In genomic region chr15:52109559-52110451, GRCh38 we compare ENCODE assay signal across 18 cellular contexts. TPM values are rescaled to one million over a fixed set of nuclear protein-coding genes. Genes with fewer than 3 reads are reported as not detected.
DNase-seq lines count a peak whose midpoint lies in the region; ATAC-seq and TF ChIP-seq lines count a peak whose summit lies in the region.
"Had no signal": no experiment of that assay in that cellular context is flagged by ENCODE, and none has a peak within 500 bp of the region (broad histone marks: within the 10 kb centered on the region; RNA-seq: fewer than 3 reads in every experiment).

No MANE protein-coding gene starts in this region.

- no peaks in the 10 kb centered on the region for H3K4me1 Mint-ChIP-seq in stimulated activated effector memory CD8-positive, alpha-beta T cell treated with anti-CD3 and anti-CD28 coated beads, Interleukin-12 subunit alpha, Interleukin-12 subunit beta, amount 100 ng/mL, for 72 hours
- no peaks in the 10 kb centered on the region for H3K4me1 Mint-ChIP-seq in type B pancreatic cell (ENCODE audit: unreplicated experiment)
- H3K4me1 Mint-ChIP-seq in activated CD4-positive, alpha-beta memory T cell treated with anti-CD3 and anti-CD28 coated beads, Interleukin-2, amount 10 ng/mL, durations not matched to agents 7 days and 5 days = peaks cover 3% of the 10 kb centered on the region
- H3K4me1 Mint-ChIP-seq: activated naive CD8-positive, alpha-beta T cell treated with anti-CD3 and anti-CD28 coated beads, Interleukin-2, amount 50 U/mL, for 24 hours had no signal

- H3K36me3 Mint-ChIP-seq in stimulated activated effector memory CD8-positive, alpha-beta T cell treated with anti-CD3 and anti-CD28 coated beads, Interleukin-12 subunit alpha, Interleukin-12 subunit beta, amount 100 ng/mL, for 72 hours = no peaks in the 10 kb centered on the region
- H3K36me3 Mint-ChIP-seq in type B pancreatic cell = no peaks in the 10 kb centered on the region
- H3K36me3 Mint-ChIP-seq in activated CD4-positive, alpha-beta memory T cell treated with anti-CD3 and anti-CD28 coated beads, Interleukin-2, amount 10 ng/mL, durations not matched to agents 7 days and 5 days (ENCODE audit: low read depth) = no peaks in the 10 kb centered on the region
- H3K36me3 Mint-ChIP-seq: CD4-positive, CD25-positive, alpha-beta regulatory T cell had no signal

- no peak overlapping the region for H3K27ac Mint-ChIP-seq in stimulated activated effector memory CD8-positive, alpha-beta T cell treated with anti-CD3 and anti-CD28 coated beads, Interleukin-12 subunit alpha, Interleukin-12 subunit beta, amount 100 ng/mL, for 72 hours
- H3K27ac Mint-ChIP-seq in type B pancreatic cell = no peak overlapping the region
- no peak overlapping the region for H3K27ac Mint-ChIP-seq in activated CD4-positive, alpha-beta memory T cell treated with anti-CD3 and anti-CD28 coated beads, Interleukin-2, amount 10 ng/mL, durations not matched to agents 7 days and 5 days
- H3K27ac Mint-ChIP-seq: activated naive CD8-positive, alpha-beta T cell treated with anti-CD3 and anti-CD28 coated beads, Interleukin-2, amount 50 U/mL, for 24 hours had no signal

- no peak for TF ChIP-seq CTCF in type B pancreatic cell (conservative IDR thresholded peaks at IDR 0.05)

- H3K27me3 Mint-ChIP-seq in type B pancreatic cell = peaks cover 10% of the 10 kb centered on the region
- peaks cover 24% of the 10 kb centered on the region for H3K27me3 Mint-ChIP-seq in activated CD4-positive, alpha-beta memory T cell treated with anti-CD3 and anti-CD28 coated beads, Interleukin-2, amount 10 ng/mL, durations not matched to agents 7 days and 5 days

- ATAC-seq in GM18909 (IDR thresholded peaks at IDR 0.05; ENCODE audit: poor library complexity, unreplicated experiment) = peak; percentile 63
- peak; percentile 52 for ATAC-seq in GM21737 (IDR thresholded peaks at IDR 0.05; ENCODE audit: unreplicated experiment)
- ATAC-seq in HG03175 (IDR thresholded peaks at IDR 0.05; ENCODE audit: unreplicated experiment) = peak; percentile 62
- ATAC-seq in stimulated activated effector memory CD8-positive, alpha-beta T cell treated with anti-CD3 and anti-CD28 coated beads, Interleukin-12 subunit alpha, Interleukin-12 subunit beta, amount 100 ng/mL, for 72 hours = peak; percentile 60
- ATAC-seq: activated naive CD8-positive, alpha-beta T cell treated with anti-CD3 and anti-CD28 coated beads, Interleukin-2, amount 50 U/mL, for 24 hours; Right ventricle myocardium inferior had no signal

- H3K4me3 Mint-ChIP-seq in stimulated activated effector memory CD8-positive, alpha-beta T cell treated with anti-CD3 and anti-CD28 coated beads, Interleukin-12 subunit alpha, Interleukin-12 subunit beta, amount 100 ng/mL, for 72 hours = no peak overlapping the region
- H3K4me3 Mint-ChIP-seq in type B pancreatic cell = no peak overlapping the region
- no peak overlapping the region for H3K4me3 Mint-ChIP-seq in activated CD4-positive, alpha-beta memory T cell treated with anti-CD3 and anti-CD28 coated beads, Interleukin-2, amount 10 ng/mL, durations not matched to agents 7 days and 5 days
- H3K4me3 Mint-ChIP-seq: activated naive CD8-positive, alpha-beta T cell treated with anti-CD3 and anti-CD28 coated beads, Interleukin-2, amount 50 U/mL, for 24 hours had no signal

- CTCF ChIA-PET in activated CD4-positive, alpha-beta memory T cell treated with anti-CD3 and anti-CD28 coated beads, Interleukin-2, amount 10 ng/mL, durations not matched to agents 7 days and 5 days (lab: Charles Lee) = no interaction called here

- POLR2A ChIA-PET in activated CD4-positive, alpha-beta memory T cell treated with anti-CD3 and anti-CD28 coated beads, Interleukin-2, amount 10 ng/mL, durations not matched to agents 7 days and 5 days (lab: Charles Lee) = interaction anchor here (0.7 kb wide), 1 partner anchor 69 kb away, joined by 5 read pairs; no protein-coding TSS in a partner anchor

- DNase-seq in stimulated activated effector memory CD8-positive, alpha-beta T cell treated with anti-CD3 and anti-CD28 coated beads, Interleukin-12 subunit alpha, Interleukin-12 subunit beta, amount 100 ng/mL, for 72 hours (ENCODE audit: low spot score in 2 of 2) = no peak
- DNase-seq in type B pancreatic cell (ENCODE audit: extremely low spot score, unreplicated experiment) (no peak), NCI-H2107 (lab: John Stamatoyannopoulos, UW) (no peak), dedifferentiated amniotic fluid mesenchymal stem cell (ENCODE audit: extremely low spot score) (no peak)
- no peak for DNase-seq in activated CD4-positive, alpha-beta memory T cell treated with anti-CD3 and anti-CD28 coated beads, Interleukin-2, amount 10 ng/mL, durations not matched to agents 7 days and 5 days
- DNase-seq: activated CD8-positive, alpha-beta memory T cell treated with anti-CD3 and anti-CD28 coated beads, Interleukin-2, amount 50 U/mL, for 4 hours; activated naive CD8-positive, alpha-beta T cell treated with anti-CD3 and anti-CD28 coated beads, Interleukin-2, amount 50 U/mL, for 24 hours; CD4-positive, CD25-positive, alpha-beta regulatory T cell; GDM1; NCI-H1417; NCI-H510A treated with DMSO at 0.1 percent for 48 hours; stimulated activated CD4-positive, alpha-beta T cell treated with anti-CD3 and anti-CD28 coated beads, Interleukin-4, amount 100 ng/mL, for 24 hours; stomach had no signal

- no peaks in the 10 kb centered on the region for H3K9me3 Mint-ChIP-seq in stimulated activated effector memory CD8-positive, alpha-beta T cell treated with anti-CD3 and anti-CD28 coated beads, Interleukin-12 subunit alpha, Interleukin-12 subunit beta, amount 100 ng/mL, for 72 hours
- H3K9me3 Mint-ChIP-seq in type B pancreatic cell = no peaks in the 10 kb centered on the region
- no peaks in the 10 kb centered on the region for H3K9me3 Mint-ChIP-seq in activated CD4-positive, alpha-beta memory T cell treated with anti-CD3 and anti-CD28 coated beads, Interleukin-2, amount 10 ng/mL, durations not matched to agents 7 days and 5 days
- H3K9me3 Mint-ChIP-seq: activated naive CD8-positive, alpha-beta T cell treated with anti-CD3 and anti-CD28 coated beads, Interleukin-2, amount 50 U/mL, for 24 hours; CD4-positive, CD25-positive, alpha-beta regulatory T cell had no signal

RNA-seq across cellular contexts. Expression of gene BCL2L10, which starts 2.8 kb away (rescaled TPM):
- total RNA-seq in type B pancreatic cell (ENCODE audit: low replicate concordance) = 0.81 TPM in 1 of 2 replicates, not detected in the other
- total RNA-seq in activated CD4-positive, alpha-beta memory T cell treated with anti-CD3 and anti-CD28 coated beads, Interleukin-2, amount 10 ng/mL, durations not matched to agents 7 days and 5 days = not detected
- total RNA-seq: mononuclear cell, Right ventricle myocardium inferior had no signal
